Comparison of ENCODE assay signal across 9 cellular contexts in the genomic region with DNA sequence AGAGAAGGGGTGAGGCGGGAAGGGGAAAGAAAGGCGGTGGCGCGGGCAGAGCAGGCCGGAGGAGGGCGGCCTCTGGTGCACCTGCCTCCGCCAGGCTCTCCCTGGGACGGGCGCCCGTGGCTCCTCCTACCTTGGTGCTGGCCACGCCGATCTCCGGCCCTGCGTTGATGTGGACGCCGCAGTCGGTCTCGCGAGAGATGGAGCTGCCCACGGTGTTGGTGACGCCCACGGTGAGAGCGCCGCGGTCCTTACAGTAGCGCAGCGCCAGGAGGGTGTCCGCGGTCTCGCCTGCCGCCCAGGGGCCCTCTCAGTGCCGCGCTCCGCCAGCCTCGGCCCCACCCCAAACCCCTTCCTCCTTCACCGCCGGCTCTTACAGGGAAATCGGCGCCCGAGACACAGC. TPM values are rescaled to one million over a fixed set of nuclear protein-coding genes. Genes with fewer than 3 reads are reported as not detected.
A peak's percentile ranks its signal among the peaks of the same experiment; 100 is the strongest.
DNase-seq lines count a peak whose midpoint lies in the region; ATAC-seq and TF ChIP-seq lines count a peak whose summit lies in the region.
"Had no signal": no experiment of that assay in that cellular context is flagged by ENCODE, and none has a peak within 500 bp of the region (broad histone marks: within the 10 kb centered on the region; RNA-seq: fewer than 3 reads in every experiment).

No MANE protein-coding gene starts in this region.

- no peaks in the 10 kb centered on the region for H3K4me1 Mint-ChIP-seq in natural killer cell treated with Interleukin-12 subunit alpha and Interleukin-12 subunit beta and Interleukin-15 and Interleukin-18, amount 100 ng/mL, for 72 hours (ENCODE audit: low read depth in 2 of 2)

- no peaks in the 10 kb centered on the region for H3K36me3 Mint-ChIP-seq in natural killer cell treated with Interleukin-12 subunit alpha and Interleukin-12 subunit beta and Interleukin-15 and Interleukin-18, amount 100 ng/mL, for 72 hours

- ATAC-seq in natural killer cell treated with Interleukin-12 subunit alpha and Interleukin-12 subunit beta and Interleukin-15 and Interleukin-18, amount 100 ng/mL, for 72 hours, result peak; percentile 63 to 99

- TF ChIP-seq CTCF in RWPE1 (conservative IDR thresholded peaks at IDR 0.05; ENCODE audit: low read depth), result no peak

- no peaks in the 10 kb centered on the region for H3K9me3 Mint-ChIP-seq in natural killer cell treated with Interleukin-12 subunit alpha and Interleukin-12 subunit beta and Interleukin-15 and Interleukin-18, amount 100 ng/mL, for 72 hours

- H3K27ac ChIP-seq in RWPE1 (no peak overlapping the region), caudate nucleus (ENCODE audit: low read depth, low read length) (no peak overlapping the region)

- no peak overlapping the region for H3K27ac Mint-ChIP-seq in natural killer cell treated with Interleukin-12 subunit alpha and Interleukin-12 subunit beta and Interleukin-15 and Interleukin-18, amount 100 ng/mL, for 72 hours

- no peak overlapping the region for H3K4me3 Mint-ChIP-seq in natural killer cell treated with Interleukin-12 subunit alpha and Interleukin-12 subunit beta and Interleukin-15 and Interleukin-18, amount 100 ng/mL, for 72 hours

- CTCF ChIA-PET in RWPE1 (lab: Yijun Ruan, JAX), result interaction anchor here (0.5 to 1.6 kb wide), 6 partner anchors 15 to 430 kb away, joined by 3 to 10 read pairs (median 4); no protein-coding TSS in a partner anchor

- POLR2A ChIA-PET in RWPE1 (lab: Yijun Ruan, JAX; ENCODE audit: low non-redundant PET), result interaction anchor here (1.0 kb wide), 1 partner anchor 179 kb away, joined by 3 read pairs; no protein-coding TSS in a partner anchor

- H3K27me3 Mint-ChIP-seq in natural killer cell treated with Interleukin-12 subunit alpha and Interleukin-12 subunit beta and Interleukin-15 and Interleukin-18, amount 100 ng/mL, for 72 hours, result peaks cover 0 to 5% of the 10 kb centered on the region in 2 donors

- DNase-seq in activated T-cell treated with anti-CD3 and anti-CD28 coated beads for 1 hour (ENCODE audit: low read depth) (peak; percentile 37), RWPE1 (ENCODE audit: low spot score) (peak; percentile 66), caudate nucleus (lab: John Stamatoyannopoulos, UW) (peak in 36 of 61 donors; percentile 18 to 85 (median 46)), NCI-H1048 (lab: John Stamatoyannopoulos, UW) (no peak), globus pallidus (ENCODE audit: low spot score) (no peak), NCI-H524 treated with DMSO at 0.1 percent for 48 hours (lab: John Stamatoyannopoulos, UW) (no peak)
- no peak for DNase-seq in activated T-cell treated with anti-CD3 and anti-CD28 coated beads, Interleukin-2, amount 50 U/mL, for 1 hour
- DNase-seq in natural killer cell treated with Interleukin-12 subunit alpha and Interleukin-12 subunit beta and Interleukin-15 and Interleukin-18, amount 100 ng/mL, for 72 hours (ENCODE audit: low spot score), result peak; percentile 92

RNA-seq across cellular contexts. Expression of a gene that starts 21.8 kb away (rescaled TPM):
- total RNA-seq in natural killer cell treated with Interleukin-12 subunit alpha and Interleukin-12 subunit beta and Interleukin-15 and Interleukin-18, amount 100 ng/mL, for 72 hours, result 10 to 100 TPM; 41.2 to 47.0 TPM

RNA-seq across cellular contexts. Expression of a gene that starts 39.5 kb away (rescaled TPM):
- total RNA-seq in natural killer cell treated with Interleukin-12 subunit alpha and Interleukin-12 subunit beta and Interleukin-15 and Interleukin-18, amount 100 ng/mL, for 72 hours, result under 1 TPM in 1 of 2 donors, not detected in 1; 0.29 TPM
- total RNA-seq: T-helper 1 cell treated with Interleukin-12 subunit alpha and Interleukin-12 subunit beta and Interleukin-4 antibody, amounts not matched to agents 30 ng/mL and 1 ng/mL, for 36 hours had no signal

Comparison
In these comparisons a context has a peak if more than half of its experiments do, and no peak if none do; other contexts are left out.
1. DNase-seq: peak in activated T-cell treated with anti-CD3 and anti-CD28 coated beads for 1 hour (single experiment), RWPE1 (single experiment), caudate nucleus (36 of 61) and natural killer cell treated with Interleukin-12 subunit alpha and Interleukin-12 subunit beta and Interleukin-15 and Interleukin-18, amount 100 ng/mL, for 72 hours (single experiment); none in activated T-cell treated with anti-CD3 and anti-CD28 coated beads, Interleukin-2, amount 50 U/mL, for 1 hour (single experiment), NCI-H1048 (single experiment), globus pallidus (single experiment) and NCI-H524 treated with DMSO at 0.1 percent for 48 hours (single experiment).